In the genomic region with DNA sequence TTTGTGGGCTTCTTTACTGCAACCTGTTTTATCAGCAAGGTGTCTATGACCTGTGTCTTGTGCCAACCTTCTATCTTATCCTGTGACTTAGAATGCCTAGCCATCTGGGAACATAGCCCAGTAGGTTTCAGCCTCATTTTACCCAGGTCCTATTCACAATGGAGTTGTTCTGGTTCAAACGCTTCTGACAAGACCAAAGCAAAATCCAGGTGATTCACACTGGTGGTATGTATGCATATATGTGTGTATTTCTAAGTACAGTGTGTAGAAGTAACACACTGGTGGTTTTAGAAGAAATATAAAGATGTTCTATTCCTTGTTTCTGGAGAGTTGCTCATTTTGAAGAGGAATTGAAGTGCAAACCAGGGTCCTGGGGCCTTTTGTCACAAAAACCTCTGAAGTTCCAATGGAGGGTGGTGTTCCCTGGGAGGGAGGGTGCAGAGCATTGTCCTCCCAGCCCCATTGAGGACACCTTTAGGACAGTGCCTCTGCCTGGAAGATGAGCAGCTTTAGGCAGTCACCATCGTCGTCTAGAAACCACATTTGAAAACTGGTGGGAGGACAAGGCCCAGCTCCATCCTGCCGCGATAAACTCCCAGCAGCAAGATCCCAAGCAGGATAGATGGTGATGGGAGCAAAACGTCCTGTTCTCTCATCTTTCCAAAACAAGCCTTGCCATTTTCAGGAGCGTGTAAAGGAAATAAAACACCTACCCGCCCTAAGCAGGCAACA, we compare ENCODE assay signal across 10 cellular contexts.
A peak's percentile ranks its signal among the peaks of the same experiment; 100 is the strongest.
DNase-seq lines count a peak whose midpoint lies in the region; ATAC-seq, FAIRE-seq and TF ChIP-seq lines count a peak whose summit lies in the region.
"Had no signal": no experiment of that assay in that cellular context is flagged by ENCODE, and none has a peak within 500 bp of the region (broad histone marks: within the 10 kb centered on the region; RNA-seq: fewer than 3 reads in every experiment).

No MANE protein-coding gene starts in this region.

- intact Hi-C loops in activated CD4-positive, alpha-beta T cell treated with anti-CD3 and anti-CD28 coated beads, Interleukin-2, amount 10 ng/mL, durations not matched to agents 24 days and 14 days (cut with micrococcal nuclease) = loop anchor here (1.0 to 10.0 kb wide), 8 partner anchors 20 to 590 kb away; a partner anchor contains a TSS
- intact Hi-C loops in psoas muscle (cut with DNase I) = loop anchor here in 1 of 2 donors (2.0 to 10.0 kb wide), 2 partner anchors 312 to 998 kb away; no protein-coding TSS in a partner anchor

- H3K4me1 ChIP-seq in psoas muscle = peaks cover 3% of the 10 kb centered on the region

- peak; percentile 7 for ATAC-seq in HG03097 (IDR thresholded peaks at IDR 0.05; ENCODE audit: low FRiP score, unreplicated experiment)
- no peak for ATAC-seq in psoas muscle
- ATAC-seq in GM19467 (IDR thresholded peaks at IDR 0.05; ENCODE audit: unreplicated experiment) = no peak
- ATAC-seq in HG02678 (IDR thresholded peaks at IDR 0.05; ENCODE audit: unreplicated experiment) = no peak

- H3K36me3 Mint-ChIP-seq in activated CD4-positive, alpha-beta T cell treated with anti-CD3 and anti-CD28 coated beads, Interleukin-2, amount 10 ng/mL, durations not matched to agents 24 days and 14 days (ENCODE audit: low read depth) = peaks cover 17% of the 10 kb centered on the region

- H3K27me3 ChIP-seq in bronchial epithelial cell (ENCODE audit: control insufficient read depth, insufficient read depth, low read length) (no peaks in the 10 kb centered on the region), psoas muscle (ENCODE audit: insufficient read depth in 3 of 3, low read length in 2 of 3) (peaks cover 0 to 4% (median 0%) of the 10 kb centered on the region in 3 donors)

- H3K36me3 ChIP-seq in bronchial epithelial cell (ENCODE audit: control insufficient read depth, insufficient read depth, low read length) (no peaks in the 10 kb centered on the region), psoas muscle (ENCODE audit: insufficient read depth in 1 of 2, low read depth in 1 of 2) (no peaks in the 10 kb centered on the region)

- peaks cover 31% of the 10 kb centered on the region for H3K4me1 Mint-ChIP-seq in activated CD4-positive, alpha-beta T cell treated with anti-CD3 and anti-CD28 coated beads, Interleukin-2, amount 10 ng/mL, durations not matched to agents 24 days and 14 days

- 37 to 41% (median 38%) methylated on average over 8 of the region's 8 CpGs for WGBS in psoas muscle, 3 donors

- no peaks in the 10 kb centered on the region for H3K27me3 Mint-ChIP-seq in activated CD4-positive, alpha-beta T cell treated with anti-CD3 and anti-CD28 coated beads, Interleukin-2, amount 10 ng/mL, durations not matched to agents 24 days and 14 days
- H3K27me3 Mint-ChIP-seq: activated CD4-positive, alpha-beta T cell treated with anti-CD3 and anti-CD28 coated beads, Interleukin-2, amount 10 ng/mL, durations not matched to agents 7 days and 5 days had no signal

- peak overlapping the region; percentile 79 for H3K4me3 Mint-ChIP-seq in activated CD4-positive, alpha-beta T cell treated with anti-CD3 and anti-CD28 coated beads, Interleukin-2, amount 10 ng/mL, durations not matched to agents 24 days and 14 days

- peaks cover 5% of the 10 kb centered on the region for H3K9me3 Mint-ChIP-seq in activated CD4-positive, alpha-beta T cell treated with anti-CD3 and anti-CD28 coated beads, Interleukin-2, amount 10 ng/mL, durations not matched to agents 24 days and 14 days

- no peak overlapping the region for H3K27ac Mint-ChIP-seq in activated CD4-positive, alpha-beta T cell treated with anti-CD3 and anti-CD28 coated beads, Interleukin-2, amount 10 ng/mL, durations not matched to agents 24 days and 14 days

- H3K9me3 ChIP-seq in psoas muscle = no peaks in the 10 kb centered on the region

- no peak for DNase-seq in activated CD4-positive, alpha-beta T cell treated with anti-CD3 and anti-CD28 coated beads, Interleukin-2, amount 10 ng/mL, durations not matched to agents 24 days and 14 days
- no peak for DNase-seq in activated CD4-positive, alpha-beta T cell treated with anti-CD3 and anti-CD28 coated beads for 48 hours
- DNase-seq in bronchial epithelial cell (ENCODE audit: low read depth) = peak; percentile 56
- no peak for DNase-seq in psoas muscle
- no peak for DNase-seq in mucosa of gallbladder (ENCODE audit: low spot score)
- DNase-seq: NCI-H2081 treated with DMSO at 0.1 percent for 48 hours had no signal

- FAIRE-seq in bronchial epithelial cell (lab: Jason Lieb, UNC) = peak; percentile 36

- TF ChIP-seq CTCF in bronchial epithelial cell (IDR thresholded peaks at IDR 0.05; ENCODE audit: insufficient read depth, low read length, severe bottlenecking) = no peak
- TF ChIP-seq CTCF in psoas muscle (IDR thresholded peaks at IDR 0.05) = no peak

- H3K27ac ChIP-seq in psoas muscle = no peak overlapping the region

- no peak overlapping the region for H3K4me3 ChIP-seq in bronchial epithelial cell (ENCODE audit: low read depth, low read length)
- peak overlapping the region; percentile 60 for H3K4me3 ChIP-seq in psoas muscle
